ENCODE assay signal across 1 cellular context in genomic region chr3:52527732-52528595, GRCh38.
TF ChIP-seq lines count a peak whose summit lies in the region.

No MANE protein-coding gene starts in this region.

TF ChIP-seq in H1, 55 proteins besides CTCF, POLR2A, EP300 and RAD21:
- TF ChIP-seq EGR1 (IDR thresholded peaks at IDR 0.05; ENCODE audit: borderline replicate concordance, low read depth, low read length) (no peak), PHF8 (conservative IDR thresholded peaks at IDR 0.05; ENCODE audit: low read depth, low read length) (no peak), ASH2L (IDR thresholded peaks at IDR 0.05; ENCODE audit: low read length) (no peak), ATF2 (IDR thresholded peaks at IDR 0.05; ENCODE audit: low read length) (no peak), SAP30 (IDR thresholded peaks at IDR 0.05; ENCODE audit: insufficient read depth, insufficient replicate concordance, low read length) (no peak), BACH1 (IDR thresholded peaks at IDR 0.05; ENCODE audit: low read length) (no peak), RNF2 (IDR thresholded peaks at IDR 0.05; ENCODE audit: borderline replicate concordance, low read depth, low read length, missing control alignments, poor library complexity, severe bottlenecking) (no peak), KDM1A (IDR thresholded peaks at IDR 0.05; ENCODE audit: borderline replicate concordance, low read length) (no peak), CREB1 (IDR thresholded peaks at IDR 0.05) (no peak), RBBP5 (IDR thresholded peaks at IDR 0.05; ENCODE audit: borderline replicate concordance, low read depth, low read length) (no peak), CBX8 (IDR thresholded peaks at IDR 0.05; ENCODE audit: borderline replicate concordance, low read depth, low read length) (no peak), GTF2F1 (IDR thresholded peaks at IDR 0.05; ENCODE audit: borderline replicate concordance, low read depth, low read length) (no peak), RFX5 (IDR thresholded peaks at IDR 0.05; ENCODE audit: borderline replicate concordance, low read depth, low read length) (no peak), KDM4A (IDR thresholded peaks at IDR 0.05; ENCODE audit: low read depth, low read length, severe bottlenecking) (no peak), TBP (IDR thresholded peaks at IDR 0.05; ENCODE audit: low read depth, low read length) (no peak), CBX5 (IDR thresholded peaks at IDR 0.05; ENCODE audit: low read depth, low read length) (no peak), SIRT6 (IDR thresholded peaks at IDR 0.05; ENCODE audit: low read length) (no peak), SP4 (IDR thresholded peaks at IDR 0.05; ENCODE audit: low read length) (no peak), SP2 (IDR thresholded peaks at IDR 0.05; ENCODE audit: low read length) (no peak)
